ENCODE assay signal across 9 cellular contexts in genomic region chr4:108830509-108831244, GRCh38.
A peak's percentile ranks its signal among the peaks of the same experiment; 100 is the strongest.
DNase-seq lines count a peak whose midpoint lies in the region; ATAC-seq and TF ChIP-seq lines count a peak whose summit lies in the region.
"Had no signal": no experiment of that assay in that cellular context is flagged by ENCODE, and none has a peak within 500 bp of the region (broad histone marks: within the 10 kb centered on the region; RNA-seq: fewer than 3 reads in every experiment).

No MANE protein-coding gene starts in this region.

- H3K9ac ChIP-seq in mammary epithelial cell (ENCODE audit: insufficient read depth, low read length) = no peak overlapping the region

- WGBS in lung, 2 donors = 36 to 45% methylated on average over 4 of the region's 4 CpGs
- WGBS in mammary epithelial cell (ENCODE audit: low coverage, missing lambda C conversion rate) = 90% methylated on average over 4 of the region's 4 CpGs

- CTCF ChIA-PET in mammary epithelial cell (lab: Charles Lee; ENCODE audit: low non-redundant PET) = no interaction called here

- no peak overlapping the region for H3K4me2 ChIP-seq in mammary epithelial cell (ENCODE audit: insufficient read depth, low read depth, low read length)

- dilution Hi-C loops in mammary epithelial cell (cut with HindIII; ENCODE audit: low sequenced_read_pairs) = no loop called here

- no peaks in the 10 kb centered on the region for H3K36me3 ChIP-seq in lung (ENCODE audit: control insufficient read depth in 2 of 2, insufficient read depth in 2 of 2, low read length in 2 of 2)
- H3K36me3 ChIP-seq in mammary epithelial cell (ENCODE audit: insufficient read depth, low read length) = no peaks in the 10 kb centered on the region

- H3K79me2 ChIP-seq in mammary epithelial cell (ENCODE audit: insufficient read depth, low read length) = no peaks in the 10 kb centered on the region

- in situ Hi-C loops in mammary epithelial cell (cut with MboI; ENCODE audit: low sequenced_read_pairs in 2 of 2) = loop anchor here (10.0 to 25.0 kb wide), 2 partner anchors 574 to 582 kb away; no protein-coding TSS in a partner anchor

- TF ChIP-seq CTCF in lung (IDR thresholded peaks at IDR 0.05; ENCODE audit: control extremely low read depth, extremely low read depth) (no peak), mammary epithelial cell (conservative IDR thresholded peaks at IDR 0.05 in 1 of 2, IDR thresholded peaks at IDR 0.05 in 1 of 2; ENCODE audit: extremely low read depth in 1 of 2, insufficient read depth in 1 of 2, low read depth in 1 of 2, low read length in 2 of 2) (no peak)

- DNase-seq in NCI-H82 (lab: John Stamatoyannopoulos, UW) (peak; percentile 83), lung (ENCODE audit: low spot score) (peak; percentile 80), HCEC 1CT (no peak), A172 (ENCODE audit: low spot score) (no peak), mammary epithelial cell (no peak)
- DNase-seq in effector CD4-positive, alpha-beta T cell = no peak
- DNase-seq: activated naive CD4-positive, alpha-beta T cell treated with Interleukin-2 at 50 U/mL for 16 hours had no signal

- H4K20me1 ChIP-seq in mammary epithelial cell (ENCODE audit: insufficient read depth, low read length) = no peaks in the 10 kb centered on the region

- H3K27me3 ChIP-seq in lung (ENCODE audit: control insufficient read depth, insufficient read depth) (no peaks in the 10 kb centered on the region), mammary epithelial cell (ENCODE audit: insufficient read depth, low read length) (no peaks in the 10 kb centered on the region)

- intact Hi-C loops in mammary epithelial cell (cut with micrococcal nuclease) = no loop called here

- ATAC-seq in GM18520 (IDR thresholded peaks at IDR 0.05; ENCODE audit: unreplicated experiment) (peak; percentile 87), HG02884 (IDR thresholded peaks at IDR 0.05; ENCODE audit: unreplicated experiment) (peak; percentile 50), lung (ENCODE audit: insufficient read depth, low FRiP score) (no peak)

- H3K4me3 ChIP-seq in lung (no peak overlapping the region), mammary epithelial cell (replicated peaks in 1 of 3; ENCODE audit: insufficient read depth in 1 of 3, low read depth in 2 of 3, low read length in 3 of 3) (no peak overlapping the region)

- H3K27ac ChIP-seq in lung (ENCODE audit: low read depth in 1 of 2, low read length in 1 of 2) = peak overlapping the region in 1 of 2 donors; percentile 60
- H3K27ac ChIP-seq in mammary epithelial cell (ENCODE audit: insufficient read depth, low read depth, low read length) = no peak overlapping the region

- no TSS peak for BruUV-seq in mammary epithelial cell (replicated peaks; lab: Mats Ljungman, UMichigan)

- H3K9me3 ChIP-seq in lung (ENCODE audit: control insufficient read depth in 2 of 2, insufficient read depth in 1 of 2, low read length in 1 of 2) = no peaks in the 10 kb centered on the region
- no peaks in the 10 kb centered on the region for H3K9me3 ChIP-seq in mammary epithelial cell (replicated peaks; ENCODE audit: insufficient read depth, low read length)

- H2AFZ ChIP-seq in mammary epithelial cell (ENCODE audit: low read depth, low read length) = no peak overlapping the region

- peaks cover 2% of the 10 kb centered on the region in 2 donors for H3K4me1 ChIP-seq in lung (ENCODE audit: control insufficient read depth in 2 of 2, insufficient read depth in 2 of 2, low read length in 2 of 2)
- peaks cover 12% of the 10 kb centered on the region for H3K4me1 ChIP-seq in mammary epithelial cell (ENCODE audit: insufficient read depth, low read length)

Comparison
In these comparisons a context has a peak if more than half of its experiments do, and no peak if none do; other contexts are left out.
1. DNase-seq: peak in NCI-H82 (single experiment) and lung (single experiment); none in HCEC 1CT (single experiment), A172 (single experiment), mammary epithelial cell (single experiment) and effector CD4-positive, alpha-beta T cell (single experiment).